Comparison of ENCODE assay signal across 8 cellular contexts in the genomic region with DNA sequence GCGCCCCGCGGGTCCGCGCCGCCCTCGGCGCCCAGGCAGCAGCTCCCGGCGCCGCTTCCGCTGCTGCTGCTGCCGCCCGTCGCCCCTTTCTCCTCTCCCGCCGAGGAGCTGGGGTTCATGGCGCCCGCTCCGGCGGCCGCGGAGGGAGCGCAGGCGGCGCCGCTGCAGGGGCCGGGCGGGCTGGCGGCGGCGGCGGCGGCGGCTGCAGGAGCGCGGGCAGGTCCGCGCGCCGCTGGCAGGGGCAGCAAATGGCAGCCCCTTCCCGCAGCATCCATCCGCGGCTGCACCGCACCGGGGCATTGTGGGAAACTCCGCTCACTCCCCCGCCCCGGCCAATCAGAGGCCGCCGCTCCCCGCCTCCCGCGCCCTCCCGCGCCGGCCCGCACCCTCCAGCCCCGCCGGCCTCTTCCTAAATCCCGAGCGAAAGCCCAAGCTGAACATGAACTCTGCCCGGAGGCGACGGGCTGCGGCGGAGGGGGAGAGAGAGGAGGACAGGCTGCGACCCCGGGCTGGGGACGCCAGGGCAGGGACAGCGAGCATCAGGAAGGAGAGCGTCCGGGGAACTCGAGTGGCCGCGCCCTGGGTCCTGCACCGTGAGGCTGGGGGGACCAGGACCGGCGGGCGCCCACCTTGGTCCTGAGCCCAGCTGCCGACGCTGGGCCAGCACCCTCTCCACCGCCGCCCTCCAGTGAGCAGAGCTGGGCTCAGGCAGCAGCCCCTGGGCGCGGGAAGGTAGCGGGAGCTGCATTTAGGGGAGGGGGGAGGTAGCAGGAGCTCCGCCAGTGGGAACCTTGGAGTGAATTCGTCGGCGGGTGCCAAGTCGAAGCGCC. TPM values are rescaled to one million over a fixed set of nuclear protein-coding genes. Genes with fewer than 3 reads are reported as not detected.
A peak's percentile ranks its signal among the peaks of the same experiment; 100 is the strongest.
DNase-seq lines count a peak whose midpoint lies in the region; ATAC-seq and TF ChIP-seq lines count a peak whose summit lies in the region.

A gene (minus strand): TSS at position 387 of the 830 bp plus-strand sequence.

- WGBS in ovary, 3 donors: 0 to 1% (median 0%) methylated on average over 60 to 93 of the region's 93 CpGs

- no peak for TF ChIP-seq EP300 in ovary (IDR thresholded peaks at IDR 0.05)

- H3K4me3 ChIP-seq in ovary: peak within 1 kb of the TSS; percentile 30

- H3K4me1 Mint-ChIP-seq in activated T-cell treated with anti-CD3 and anti-CD28 coated beads, Interleukin-2, amount 50 U/mL, for 4 hours (ENCODE audit: low read depth): peaks cover 6% of the 10 kb centered on the region

- H3K36me3 ChIP-seq in ovary: no peaks in the 10 kb centered on the region

- ATAC-seq in HG02981 (IDR thresholded peaks at IDR 0.05; ENCODE audit: unreplicated experiment) (peak; percentile 45), HG03108 (IDR thresholded peaks at IDR 0.05; ENCODE audit: unreplicated experiment) (no peak), HG02588 (IDR thresholded peaks at IDR 0.05; ENCODE audit: unreplicated experiment) (no peak)
- ATAC-seq in activated T-cell treated with anti-CD3 and anti-CD28 coated beads, Interleukin-2, amount 50 U/mL, for 4 hours: peak; percentile 55 to 69

- intact Hi-C loops in ovary (cut with DNase I): no loop called here

- TF ChIP-seq CTCF in ovary (IDR thresholded peaks at IDR 0.05): no peak

- H3K9me3 Mint-ChIP-seq in activated T-cell treated with anti-CD3 and anti-CD28 coated beads, Interleukin-2, amount 50 U/mL, for 4 hours: no peaks in the 10 kb centered on the region

- no peaks in the 10 kb centered on the region for H3K27me3 ChIP-seq in ovary

- H3K9me3 ChIP-seq in ovary: no peaks in the 10 kb centered on the region

- peaks cover 54% of the 10 kb centered on the region for H3K27me3 Mint-ChIP-seq in activated T-cell treated with anti-CD3 and anti-CD28 coated beads, Interleukin-2, amount 50 U/mL, for 4 hours (ENCODE audit: low read depth)

- H3K4me3 Mint-ChIP-seq in activated T-cell treated with anti-CD3 and anti-CD28 coated beads, Interleukin-2, amount 50 U/mL, for 4 hours: peak within 1 kb of the TSS; percentile 45

- no peak within 1 kb of the TSS for H3K27ac ChIP-seq in ovary

- TF ChIP-seq POLR2A in ovary (IDR thresholded peaks at IDR 0.05): no peak

- no peaks in the 10 kb centered on the region for H3K36me3 Mint-ChIP-seq in activated T-cell treated with anti-CD3 and anti-CD28 coated beads, Interleukin-2, amount 50 U/mL, for 4 hours (ENCODE audit: insufficient read depth)

- DNase-seq in NCI-H146 (lab: John Stamatoyannopoulos, UW) (peak; percentile 70), NCI-H146 treated with DMSO at 0.1 percent for 48 hours (lab: John Stamatoyannopoulos, UW; ENCODE audit: unreplicated experiment) (no peak), glomerular visceral epithelial cell (ENCODE audit: extremely low spot score) (peak; percentile 37), ovary (peak in 4 of 5 donors; percentile 5 to 43 (median 29))
- no peak for DNase-seq in activated T-cell treated with anti-CD3 and anti-CD28 coated beads, Interleukin-2, amount 50 U/mL, for 4 hours

- H3K4me1 ChIP-seq in ovary (ENCODE audit: insufficient read depth): peaks cover 6% of the 10 kb centered on the region

RNA-seq across cellular contexts. Expression of the gene that starts here (rescaled TPM):
- total RNA-seq in activated T-cell treated with anti-CD3 and anti-CD28 coated beads, Interleukin-2, amount 50 U/mL, for 4 hours: 1 to 10 TPM; 1.2 to 4.3 (median 1.3) TPM
- 1 to 10 TPM in 1 of 7 donors, under 1 TPM in 6; 0.10 to 1.3 (median 0.13) TPM for total RNA-seq in ovary
- under 1 TPM; 0.29 to 0.30 TPM for polyA plus RNA-seq in ovary

Comparison
In these comparisons a context has a peak if more than half of its experiments do, and no peak if none do; other contexts are left out.
1. DNase-seq: peak in NCI-H146 (single experiment), glomerular visceral epithelial cell (single experiment) and ovary (4 of 5); none in NCI-H146 treated with DMSO at 0.1 percent for 48 hours (single experiment) and activated T-cell treated with anti-CD3 and anti-CD28 coated beads, Interleukin-2, amount 50 U/mL, for 4 hours (single experiment).
2. ATAC-seq: peak in HG02981 (single experiment) and activated T-cell treated with anti-CD3 and anti-CD28 coated beads, Interleukin-2, amount 50 U/mL, for 4 hours (2 of 2); none in HG03108 (single experiment) and HG02588 (single experiment).